21 cellular contexts compared by ENCODE assay signal in genomic region chr2:231118122-231118942, GRCh38. TPM values are rescaled to one million over a fixed set of nuclear protein-coding genes. Genes with fewer than 3 reads are reported as not detected.
DNase-seq lines count a peak whose midpoint lies in the region; ATAC-seq and FAIRE-seq lines count a peak whose summit lies in the region.
"Had no signal": no experiment of that assay in that cellular context is flagged by ENCODE, and none has a peak within 500 bp of the region (broad histone marks: within the 10 kb centered on the region; RNA-seq: fewer than 3 reads in every experiment).

No MANE protein-coding gene starts in this region.

- no peak overlapping the region for H3K4me3 Mint-ChIP-seq in T-helper 17 cell
- H3K4me3 Mint-ChIP-seq in stimulated activated memory B cell treated with anti-CD40 and anti-IgM and Interleukin-4, amounts not matched to agents 10 μg/mL and 1 μg/mL and 100 μg/mL, for 72 hours = no peak overlapping the region
- H3K4me3 Mint-ChIP-seq in effector memory CD8-positive, alpha-beta T cell = no peak overlapping the region

- no peak overlapping the region for H3K4me3 ChIP-seq in iPS-18a (ENCODE audit: low read length)
- H3K4me3 ChIP-seq: PC-9, tibial artery had no signal

- H3K9ac ChIP-seq in iPS-18a (ENCODE audit: low read length) = no peak overlapping the region
- H3K9ac ChIP-seq: parathyroid adenoma, SK-N-SH had no signal

- H3K9me3 ChIP-seq in T-helper 17 cell (ENCODE audit: control insufficient read depth, low read length, poor library complexity, severe bottlenecking) = no peaks in the 10 kb centered on the region
- no peaks in the 10 kb centered on the region for H3K9me3 ChIP-seq in iPS-18a (ENCODE audit: control insufficient read depth, low read depth, low read length)
- H3K9me3 ChIP-seq: heart right ventricle, SK-N-SH, tibial artery had no signal

- peaks cover 10% of the 10 kb centered on the region for H3K4me1 Mint-ChIP-seq in T-helper 17 cell
- H3K4me1 Mint-ChIP-seq in stimulated activated memory B cell treated with anti-CD40 and anti-IgM and Interleukin-4, amounts not matched to agents 10 μg/mL and 1 μg/mL and 100 μg/mL, for 72 hours = peaks cover 23% of the 10 kb centered on the region
- peaks cover 3 to 5% of the 10 kb centered on the region in 2 donors for H3K4me1 Mint-ChIP-seq in effector memory CD8-positive, alpha-beta T cell (ENCODE audit: low read depth in 2 of 2)

- FAIRE-seq in GM18507 (lab: Jason Lieb, UNC) = peak; percentile 54
- FAIRE-seq: keratinocyte had no signal

- H3K27me3 ChIP-seq in iPS-18a (ENCODE audit: control insufficient read depth, insufficient read depth, low read length) = no peaks in the 10 kb centered on the region
- H3K27me3 ChIP-seq: heart right ventricle, tibial artery had no signal

- DNase-seq in GM18507 (ENCODE audit: extremely low spot score, insufficient read length, low read depth) (no peak), T-helper 17 cell (no peak), AG20443 (ENCODE audit: low spot score) (no peak), NCI-H526 (lab: John Stamatoyannopoulos, UW) (no peak)
- DNase-seq in effector memory CD8-positive, alpha-beta T cell = no peak
- DNase-seq: activated CD4-positive, alpha-beta T cell treated with anti-CD3 and anti-CD28 coated beads for 48 hours; activated CD8-positive, alpha-beta memory T cell treated with anti-CD3 and anti-CD28 coated beads, Interleukin-2, amount 50 U/mL, for 48 hours; activated naive CD4-positive, alpha-beta T cell treated with Interleukin-2 at 50 U/mL for 16 hours; C1 segment of cervical spinal cord; H7; heart right ventricle; NCI-H187; NCI-H524; PC-9; SK-N-SH; tibial artery had no signal

- H3K27me3 Mint-ChIP-seq in T-helper 17 cell = no peaks in the 10 kb centered on the region
- H3K27me3 Mint-ChIP-seq in stimulated activated memory B cell treated with anti-CD40 and anti-IgM and Interleukin-4, amounts not matched to agents 10 μg/mL and 1 μg/mL and 100 μg/mL, for 72 hours = no peaks in the 10 kb centered on the region
- H3K27me3 Mint-ChIP-seq in effector memory CD8-positive, alpha-beta T cell = no peaks in the 10 kb centered on the region

- ATAC-seq in T-helper 17 cell = no peak
- no peak for ATAC-seq in stimulated activated memory B cell treated with anti-CD40 and anti-IgM and Interleukin-4, amounts not matched to agents 10 μg/mL and 1 μg/mL and 100 μg/mL, for 72 hours
- no peak for ATAC-seq in effector memory CD8-positive, alpha-beta T cell (replicated peaks)
- ATAC-seq: heart right ventricle had no signal

- peaks cover 21% of the 10 kb centered on the region for H3K4me1 ChIP-seq in iPS-18a (ENCODE audit: control insufficient read depth, low read depth, low read length)

- no peaks in the 10 kb centered on the region for H3K36me3 ChIP-seq in iPS-18a (ENCODE audit: control insufficient read depth, low read depth, low read length)
- H3K36me3 ChIP-seq: tibial artery had no signal

- no peaks in the 10 kb centered on the region for H3K9me3 Mint-ChIP-seq in stimulated activated memory B cell treated with anti-CD40 and anti-IgM and Interleukin-4, amounts not matched to agents 10 μg/mL and 1 μg/mL and 100 μg/mL, for 72 hours
- no peaks in the 10 kb centered on the region for H3K9me3 Mint-ChIP-seq in effector memory CD8-positive, alpha-beta T cell

- no peaks in the 10 kb centered on the region for H3K36me3 Mint-ChIP-seq in T-helper 17 cell (ENCODE audit: low read depth)
- H3K36me3 Mint-ChIP-seq in stimulated activated memory B cell treated with anti-CD40 and anti-IgM and Interleukin-4, amounts not matched to agents 10 μg/mL and 1 μg/mL and 100 μg/mL, for 72 hours = peaks cover 11% of the 10 kb centered on the region
- H3K36me3 Mint-ChIP-seq in effector memory CD8-positive, alpha-beta T cell (ENCODE audit: insufficient read depth) = peaks cover 14% of the 10 kb centered on the region

- H3K27ac ChIP-seq in iPS-18a (ENCODE audit: low read length) = peak overlapping the region; percentile 27
- H3K27ac ChIP-seq: parathyroid adenoma, PC-9, tibial artery had no signal

- peak overlapping the region; percentile 19 for H3K27ac Mint-ChIP-seq in T-helper 17 cell
- H3K27ac Mint-ChIP-seq in stimulated activated memory B cell treated with anti-CD40 and anti-IgM and Interleukin-4, amounts not matched to agents 10 μg/mL and 1 μg/mL and 100 μg/mL, for 72 hours = peak overlapping the region; percentile 81
- peak overlapping the region in 1 of 2 donors; percentile 2 for H3K27ac Mint-ChIP-seq in effector memory CD8-positive, alpha-beta T cell

RNA-seq across cellular contexts. Expression of gene HTR2B, which starts 6.5 kb away (rescaled TPM):
- total RNA-seq in T-helper 17 cell = not detected
- total RNA-seq: Daoy, H7, PC-9 had no signal
